In the genomic region with DNA sequence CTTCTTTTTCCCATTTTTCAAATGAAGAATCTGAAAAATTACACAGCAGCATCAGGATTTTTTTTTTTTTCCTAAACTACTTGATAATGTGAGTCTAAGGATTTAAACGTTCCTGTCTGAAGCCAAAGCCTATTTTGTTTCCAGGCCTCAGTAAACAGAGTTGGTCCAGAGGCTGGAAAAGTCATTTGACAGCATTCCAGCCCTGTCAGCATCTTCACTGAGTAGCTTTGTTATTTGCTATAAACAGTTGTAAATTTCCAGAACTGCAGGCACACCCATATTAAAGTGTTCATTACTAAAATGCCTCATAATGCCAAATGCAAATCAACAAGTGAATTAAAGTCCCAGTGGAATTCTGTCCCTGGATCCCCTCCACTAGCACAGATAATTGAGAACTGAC, we compare ENCODE assay signal across 10 cellular contexts. TPM values are rescaled to one million over a fixed set of nuclear protein-coding genes. Genes with fewer than 3 reads are reported as not detected.
DNase-seq lines count a peak whose midpoint lies in the region; ATAC-seq and TF ChIP-seq lines count a peak whose summit lies in the region.
"Had no signal": no experiment of that assay in that cellular context is flagged by ENCODE, and none has a peak within 500 bp of the region (broad histone marks: within the 10 kb centered on the region; RNA-seq: fewer than 3 reads in every experiment).

No MANE protein-coding gene starts in this region.

- H3K36me3 ChIP-seq in prostate gland = no peaks in the 10 kb centered on the region
- H3K36me3 ChIP-seq: adrenal gland had no signal

- H3K27ac ChIP-seq in angular gyrus (ENCODE audit: low read depth, low read length) (peak overlapping the region; percentile 89), prostate gland (peak overlapping the region; percentile 73 to 80)

- DNase-seq in AG10803 (ENCODE audit: low read depth) (peak; percentile 43), left ventricle myocardium superior (no peak), prostate gland (ENCODE audit: low spot score) (peak; percentile 85), NCI-H2227 treated with DMSO at 0.1 percent for 48 hours (lab: John Stamatoyannopoulos, UW) (no peak), COR-L47 (lab: John Stamatoyannopoulos, UW) (no peak)
- DNase-seq in activated naive CD4-positive, alpha-beta T cell treated with anti-CD3 and anti-CD28 coated beads, Interleukin-2, amount 50 U/mL, for 16 hours = no peak
- DNase-seq: glutamatergic neuron had no signal

- 6% methylated on average over 1 of the region's 1 CpG for WGBS in prostate gland

- TF ChIP-seq CTCF in AG10803 (conservative IDR thresholded peaks at IDR 0.05; ENCODE audit: low read length) = no peak
- TF ChIP-seq CTCF in prostate gland (IDR thresholded peaks at IDR 0.05) = no peak

- no peak for TF ChIP-seq POLR2A in prostate gland (IDR thresholded peaks at IDR 0.05)

- peaks cover 54% of the 10 kb centered on the region for H3K4me1 ChIP-seq in prostate gland (replicated peaks)

- H3K9me3 ChIP-seq in prostate gland = no peaks in the 10 kb centered on the region
- H3K9me3 ChIP-seq: adrenal gland had no signal

- ATAC-seq in left ventricle myocardium superior = peak; percentile 56
- no peak for ATAC-seq in HG03175 (IDR thresholded peaks at IDR 0.05; ENCODE audit: unreplicated experiment)

- H3K4me3 ChIP-seq in AG10803 (ENCODE audit: low read length) (no peak overlapping the region), prostate gland (no peak overlapping the region)
- H3K4me3 ChIP-seq: adrenal gland had no signal

- H3K27me3 ChIP-seq in prostate gland (replicated peaks; ENCODE audit: insufficient read depth) = no peaks in the 10 kb centered on the region
- H3K27me3 ChIP-seq: adrenal gland had no signal

- intact Hi-C loops in left ventricle myocardium superior (cut with micrococcal nuclease) = no loop called here
- intact Hi-C loops in prostate gland (cut with DNase I) = no loop called here

RNA-seq across cellular contexts. Expression of a gene that starts 35.5 kb away (rescaled TPM):
- total RNA-seq in left ventricle myocardium superior (35.9 TPM), prostate gland (100 to 1,000 TPM in 1 of 2 donors, 10 to 100 TPM in 1; 83.7 to 102 TPM)

Comparison
In these comparisons a context has a peak if more than half of its experiments do, and no peak if none do; other contexts are left out.
1. DNase-seq: peak in AG10803 (single experiment) and prostate gland (single experiment); none in left ventricle myocardium superior (single experiment), NCI-H2227 treated with DMSO at 0.1 percent for 48 hours (single experiment), COR-L47 (single experiment) and activated naive CD4-positive, alpha-beta T cell treated with anti-CD3 and anti-CD28 coated beads, Interleukin-2, amount 50 U/mL, for 16 hours (single experiment).